In the genomic region with DNA sequence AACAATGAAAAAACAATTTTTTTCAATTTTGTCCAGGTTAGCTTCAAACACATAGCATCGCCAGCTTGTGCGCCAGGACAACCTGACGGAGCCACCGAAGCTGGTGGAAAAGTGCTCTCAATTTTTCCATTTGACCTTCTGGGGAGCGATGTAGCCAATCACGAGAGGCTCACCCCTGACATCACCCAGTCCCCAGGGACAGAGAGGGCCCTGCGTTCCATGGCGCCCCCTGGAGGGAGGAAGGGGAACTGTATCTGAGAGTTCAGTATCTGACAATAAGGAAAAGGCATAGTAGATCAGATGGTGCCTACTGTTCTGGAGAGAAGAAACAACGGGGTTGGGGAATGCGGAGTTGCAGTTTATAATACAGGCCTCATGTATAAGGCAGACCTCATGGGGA, we compare ENCODE assay signal across 8 cellular contexts.
DNase-seq lines count a peak whose midpoint lies in the region; ATAC-seq and TF ChIP-seq lines count a peak whose summit lies in the region.
"Not testable (repeated sequence)": the region's sequence is repeated elsewhere in the genome, so short reads cannot be mapped to it uniquely, and the experiment has no call there.

No MANE protein-coding gene starts in this region.

- CTCF ChIA-PET in CD4-positive, alpha-beta memory T cell (lab: Charles Lee; ENCODE audit: partially characterized antibody); activated CD4-positive, alpha-beta T cell treated with anti-CD3 and anti-CD28 coated beads, Interleukin-2, amount 10 ng/mL, durations not matched to agents 7 days and 5 days (lab: Charles Lee): not testable (repeated sequence)

- POLR2A ChIA-PET in CD4-positive, alpha-beta memory T cell (lab: Charles Lee; ENCODE audit: partially characterized antibody); activated CD4-positive, alpha-beta T cell treated with anti-CD3 and anti-CD28 coated beads, Interleukin-2, amount 10 ng/mL, durations not matched to agents 7 days and 5 days (lab: Charles Lee): not testable (repeated sequence)

- H3K4me1 Mint-ChIP-seq in CD4-positive, alpha-beta memory T cell; activated CD4-positive, alpha-beta T cell treated with anti-CD3 and anti-CD28 coated beads, Interleukin-2, amount 10 ng/mL, durations not matched to agents 7 days and 5 days; activated T-helper 17 cell treated with anti-CD3 and anti-CD28 coated beads, Interleukin-2, amount 50 U/mL, for 72 hours; stimulated activated effector memory CD8-positive, alpha-beta T cell treated with anti-CD3 and anti-CD28 coated beads, Interleukin-12 subunit alpha, Interleukin-12 subunit beta, amount 100 ng/mL, for 72 hours: not testable (repeated sequence)

- peak; percentile 81 for ATAC-seq in activated T-helper 17 cell treated with anti-CD3 and anti-CD28 coated beads, Interleukin-2, amount 50 U/mL, for 72 hours (replicated peaks)
- peak; percentile 58 for ATAC-seq in stimulated activated effector memory CD8-positive, alpha-beta T cell treated with anti-CD3 and anti-CD28 coated beads, Interleukin-12 subunit alpha, Interleukin-12 subunit beta, amount 100 ng/mL, for 72 hours

- not testable (repeated sequence) for H3K4me3 ChIP-seq in CD4-positive, alpha-beta memory T cell (ENCODE audit: low read length in 2 of 2); Peyer's patch; epithelial cell of proximal tubule (ENCODE audit: low read depth, low read length)

- not testable (repeated sequence) for H3K9me3 Mint-ChIP-seq in CD4-positive, alpha-beta memory T cell; activated CD4-positive, alpha-beta T cell treated with anti-CD3 and anti-CD28 coated beads, Interleukin-2, amount 10 ng/mL, durations not matched to agents 7 days and 5 days; activated T-helper 17 cell treated with anti-CD3 and anti-CD28 coated beads, Interleukin-2, amount 50 U/mL, for 72 hours; stimulated activated effector memory CD8-positive, alpha-beta T cell treated with anti-CD3 and anti-CD28 coated beads, Interleukin-12 subunit alpha, Interleukin-12 subunit beta, amount 100 ng/mL, for 72 hours

- not testable (repeated sequence) for H3K4me1 ChIP-seq in CD4-positive, alpha-beta memory T cell (ENCODE audit: insufficient read depth, low read length); Peyer's patch

- H3K27ac Mint-ChIP-seq in CD4-positive, alpha-beta memory T cell; activated CD4-positive, alpha-beta T cell treated with anti-CD3 and anti-CD28 coated beads, Interleukin-2, amount 10 ng/mL, durations not matched to agents 7 days and 5 days; activated T-helper 17 cell treated with anti-CD3 and anti-CD28 coated beads, Interleukin-2, amount 50 U/mL, for 72 hours; stimulated activated effector memory CD8-positive, alpha-beta T cell treated with anti-CD3 and anti-CD28 coated beads, Interleukin-12 subunit alpha, Interleukin-12 subunit beta, amount 100 ng/mL, for 72 hours: not testable (repeated sequence)

- intact Hi-C loops in CD4-positive, alpha-beta memory T cell (cut with micrococcal nuclease), result not testable (repeated sequence)

- H3K36me3 Mint-ChIP-seq in CD4-positive, alpha-beta memory T cell; activated CD4-positive, alpha-beta T cell treated with anti-CD3 and anti-CD28 coated beads, Interleukin-2, amount 10 ng/mL, durations not matched to agents 7 days and 5 days (ENCODE audit: low read depth); activated T-helper 17 cell treated with anti-CD3 and anti-CD28 coated beads, Interleukin-2, amount 50 U/mL, for 72 hours (ENCODE audit: low read depth); stimulated activated effector memory CD8-positive, alpha-beta T cell treated with anti-CD3 and anti-CD28 coated beads, Interleukin-12 subunit alpha, Interleukin-12 subunit beta, amount 100 ng/mL, for 72 hours: not testable (repeated sequence)

- H3K27ac ChIP-seq in CD4-positive, alpha-beta memory T cell (ENCODE audit: low read depth, low read length); Peyer's patch: not testable (repeated sequence)

- not testable (repeated sequence) for H3K4me3 Mint-ChIP-seq in CD4-positive, alpha-beta memory T cell; activated CD4-positive, alpha-beta T cell treated with anti-CD3 and anti-CD28 coated beads, Interleukin-2, amount 10 ng/mL, durations not matched to agents 7 days and 5 days; activated T-helper 17 cell treated with anti-CD3 and anti-CD28 coated beads, Interleukin-2, amount 50 U/mL, for 72 hours; stimulated activated effector memory CD8-positive, alpha-beta T cell treated with anti-CD3 and anti-CD28 coated beads, Interleukin-12 subunit alpha, Interleukin-12 subunit beta, amount 100 ng/mL, for 72 hours

- not testable (repeated sequence) for H3K27me3 Mint-ChIP-seq in CD4-positive, alpha-beta memory T cell; activated CD4-positive, alpha-beta T cell treated with anti-CD3 and anti-CD28 coated beads, Interleukin-2, amount 10 ng/mL, durations not matched to agents 7 days and 5 days; activated T-helper 17 cell treated with anti-CD3 and anti-CD28 coated beads, Interleukin-2, amount 50 U/mL, for 72 hours

- peak in 3 of 5 donors; percentile 8 to 19 (median 8) for DNase-seq in CD4-positive, alpha-beta memory T cell
- DNase-seq in H4 (ENCODE audit: low spot score), result peak; percentile 46
- DNase-seq in Peyer's patch; epithelial cell of proximal tubule (ENCODE audit: low read depth): not testable (repeated sequence)
- DNase-seq in activated CD4-positive, alpha-beta T cell treated with anti-CD3 and anti-CD28 coated beads, Interleukin-2, amount 10 ng/mL, durations not matched to agents 7 days and 5 days, result peak; percentile 27
- DNase-seq in stimulated activated CD4-positive, alpha-beta T cell treated with anti-CD3 and anti-CD28 coated beads, Interleukin-12 subunit alpha, Interleukin-12 subunit beta, amount 100 ng/mL, for 24 hours (ENCODE audit: low read depth in 2 of 2), result peak; percentile 17 to 28
- DNase-seq in stimulated activated effector memory CD8-positive, alpha-beta T cell treated with anti-CD3 and anti-CD28 coated beads, Interleukin-12 subunit alpha, Interleukin-12 subunit beta, amount 100 ng/mL, for 72 hours (ENCODE audit: low spot score in 2 of 2), result peak; percentile 18 to 67

- not testable (repeated sequence) for H3K36me3 ChIP-seq in CD4-positive, alpha-beta memory T cell (ENCODE audit: insufficient read depth, low read length); Peyer's patch

- TF ChIP-seq CTCF in Peyer's patch (IDR thresholded peaks at IDR 0.05) (peak in 4 of 6 experiments; percentile 9 to 32 (median 15)), epithelial cell of proximal tubule (conservative IDR thresholded peaks at IDR 0.05; ENCODE audit: low read depth, low read length) (peak; percentile 40)

- not testable (repeated sequence) for TF ChIP-seq POLR2A in Peyer's patch (IDR thresholded peaks at IDR 0.05)

- H3K9me3 ChIP-seq in CD4-positive, alpha-beta memory T cell (ENCODE audit: control insufficient read depth in 1 of 2, low read length in 2 of 2); Peyer's patch: not testable (repeated sequence)

- H3K27me3 ChIP-seq in CD4-positive, alpha-beta memory T cell (ENCODE audit: insufficient read depth, low read length); Peyer's patch: not testable (repeated sequence)
